In the genomic region with DNA sequence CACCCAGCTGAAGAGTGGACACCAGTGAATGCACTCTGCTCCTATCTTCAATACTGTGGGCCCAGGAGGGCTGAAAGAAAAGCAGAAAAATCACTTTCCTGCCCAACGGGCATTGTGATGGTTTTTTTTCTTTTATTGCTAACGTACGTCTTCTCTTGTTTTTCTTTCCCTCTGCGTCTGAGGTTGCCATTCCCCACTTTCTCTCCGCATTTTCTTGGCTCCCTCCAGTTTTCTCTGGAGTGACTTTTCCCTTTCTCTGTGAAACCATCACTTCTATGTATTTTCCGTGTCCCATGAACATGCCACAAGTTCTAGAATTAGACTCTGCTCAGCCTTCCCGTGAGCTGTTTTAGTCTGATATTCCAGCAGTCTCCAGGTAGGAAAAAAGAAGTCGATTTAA, we compare ENCODE assay signal across 20 cellular contexts.
A peak's percentile ranks its signal among the peaks of the same experiment; 100 is the strongest.
DNase-seq lines count a peak whose midpoint lies in the region; ATAC-seq, FAIRE-seq and TF ChIP-seq lines count a peak whose summit lies in the region.
"Had no signal": no experiment of that assay in that cellular context is flagged by ENCODE, and none has a peak within 500 bp of the region (broad histone marks: within the 10 kb centered on the region; RNA-seq: fewer than 3 reads in every experiment).

No MANE protein-coding gene starts in this region.

- H3K9ac ChIP-seq in BLaER1 (no peak overlapping the region), OCI-LY3 (ENCODE audit: low read length) (peak overlapping the region; percentile 54)

- POLR2A ChIA-PET in CD4-positive, alpha-beta memory T cell (lab: Charles Lee; ENCODE audit: partially characterized antibody) = interaction anchor here (1.1 to 10.0 kb wide), 6 partner anchors 11 to 168 kb away, joined by 3 to 195 read pairs (median 14); partner anchors contain the start of gene BCL2

- H2AFZ ChIP-seq in OCI-LY3 (ENCODE audit: low read depth, low read length) = no peak overlapping the region
- H2AFZ ChIP-seq: hepatocyte had no signal

- H3K9me3 Mint-ChIP-seq in CD4-positive, alpha-beta memory T cell = peaks cover 0 to 2% (median 0%) of the 10 kb centered on the region in 8 donors
- H3K9me3 Mint-ChIP-seq in memory B cell = no peaks in the 10 kb centered on the region
- H3K9me3 Mint-ChIP-seq: mesothelial cell of epicardium had no signal

- CTCF ChIA-PET in CD4-positive, alpha-beta memory T cell (lab: Charles Lee; ENCODE audit: partially characterized antibody) = interaction anchor here (3.1 to 10.1 kb wide), 5 partner anchors 10 to 168 kb away, joined by 8 to 148 read pairs (median 91); partner anchors contain the start of gene BCL2

- peaks cover 57% of the 10 kb centered on the region for H3K36me3 ChIP-seq in BLaER1
- H3K36me3 ChIP-seq in CD4-positive, alpha-beta memory T cell (ENCODE audit: insufficient read depth, low read length) = peaks cover 23% of the 10 kb centered on the region
- H3K36me3 ChIP-seq in OCI-LY3 (replicated peaks; ENCODE audit: low read depth, low read length) = peaks cover 47% of the 10 kb centered on the region
- H3K36me3 ChIP-seq: Peyer's patch had no signal

- peak overlapping the region in 1 of 8 donors; percentile 24 for H3K4me3 Mint-ChIP-seq in CD4-positive, alpha-beta memory T cell
- H3K4me3 Mint-ChIP-seq in memory B cell = no peak overlapping the region
- H3K4me3 Mint-ChIP-seq: mesothelial cell of epicardium had no signal

- H4K20me1 ChIP-seq in BLaER1 (no peaks in the 10 kb centered on the region), OCI-LY3 (ENCODE audit: insufficient read depth, low read length) (peaks cover 50% of the 10 kb centered on the region)

- intact Hi-C loops in CD4-positive, alpha-beta memory T cell (cut with micrococcal nuclease) = loop anchor here (10.0 kb wide), 1 partner anchor 626 kb away; the partner anchor contains the start of gene ZCCHC2

- H3K4me1 ChIP-seq in BLaER1 = peaks cover 68% of the 10 kb centered on the region
- peaks cover 56% of the 10 kb centered on the region for H3K4me1 ChIP-seq in CD4-positive, alpha-beta memory T cell (ENCODE audit: insufficient read depth, low read length)
- H3K4me1 ChIP-seq in OCI-LY3 (ENCODE audit: low read length) = peaks cover 98% of the 10 kb centered on the region
- H3K4me1 ChIP-seq: Peyer's patch had no signal

- H3K4me3 ChIP-seq in BLaER1 (no peak overlapping the region), OCI-LY3 (ENCODE audit: low read length) (peak overlapping the region; percentile 48)
- no peak overlapping the region for H3K4me3 ChIP-seq in CD4-positive, alpha-beta memory T cell (ENCODE audit: low read length in 2 of 2)
- H3K4me3 ChIP-seq: hepatocyte, Peyer's patch had no signal

- H3K79me2 ChIP-seq in OCI-LY3 (ENCODE audit: low read length) = peaks cover 98% of the 10 kb centered on the region
- H3K79me2 ChIP-seq: hepatocyte had no signal

- H3K36me3 Mint-ChIP-seq in CD4-positive, alpha-beta memory T cell = peaks cover 15 to 34% of the 10 kb centered on the region in 2 donors
- H3K36me3 Mint-ChIP-seq in memory B cell = peaks cover 11% of the 10 kb centered on the region
- H3K36me3 Mint-ChIP-seq: mesothelial cell of epicardium had no signal

- H3K9me3 ChIP-seq in BLaER1 (0 out of 2 replicates have a peak, but pooled peaks cover 7% of the 10 kb centered on the region), OCI-LY3 (ENCODE audit: insufficient read depth, low read length) (no peaks in the 10 kb centered on the region)
- H3K9me3 ChIP-seq in CD4-positive, alpha-beta memory T cell (ENCODE audit: control insufficient read depth in 1 of 2, low read length in 2 of 2) = no peaks in the 10 kb centered on the region
- H3K9me3 ChIP-seq: Peyer's patch had no signal

- no peak for TF ChIP-seq CTCF in OCI-LY3 (IDR thresholded peaks at IDR 0.05; ENCODE audit: low read depth, low read length)

- no peaks in the 10 kb centered on the region for H3K27me3 Mint-ChIP-seq in CD4-positive, alpha-beta memory T cell
- H3K27me3 Mint-ChIP-seq in memory B cell = no peaks in the 10 kb centered on the region

- no peak for FAIRE-seq in frontal cortex (lab: Jason Lieb, UNC)

- peak overlapping the region in 5 of 7 donors; percentile 43 to 96 (median 74) for H3K27ac Mint-ChIP-seq in CD4-positive, alpha-beta memory T cell
- peak overlapping the region; percentile 51 for H3K27ac Mint-ChIP-seq in memory B cell
- H3K27ac Mint-ChIP-seq: mesothelial cell of epicardium had no signal

- no peaks in the 10 kb centered on the region for H3K27me3 ChIP-seq in BLaER1
- no peaks in the 10 kb centered on the region for H3K27me3 ChIP-seq in CD4-positive, alpha-beta memory T cell (ENCODE audit: insufficient read depth, low read length)
- no peaks in the 10 kb centered on the region for H3K27me3 ChIP-seq in OCI-LY3 (ENCODE audit: low read depth, low read length)
- H3K27me3 ChIP-seq: hepatocyte, Peyer's patch had no signal

- H3K27ac ChIP-seq in BLaER1 (0 out of 2 replicates have a peak overlapping the region, but pooled peaks have one; percentile 5), OCI-LY3 (ENCODE audit: low read length) (peak overlapping the region; percentile 69)
- no peak overlapping the region for H3K27ac ChIP-seq in CD4-positive, alpha-beta memory T cell (ENCODE audit: low read depth, low read length)
- H3K27ac ChIP-seq: hepatocyte, Peyer's patch had no signal

- H3K4me2 ChIP-seq in BLaER1 (no peak overlapping the region), OCI-LY3 (ENCODE audit: low read length) (peak overlapping the region; percentile 87)
- H3K4me2 ChIP-seq: hepatocyte had no signal

- ATAC-seq in memory B cell (ENCODE audit: low read depth) (no peak), HG03045 (IDR thresholded peaks at IDR 0.05; ENCODE audit: unreplicated experiment) (no peak)
- ATAC-seq: left lobe of liver, sciatic nerve had no signal

- H3K4me1 Mint-ChIP-seq in CD4-positive, alpha-beta memory T cell = peaks cover 52 to 78% (median 63%) of the 10 kb centered on the region in 4 donors
- H3K4me1 Mint-ChIP-seq in memory B cell = peaks cover 46% of the 10 kb centered on the region

- no peak for DNase-seq in CD4-positive, alpha-beta memory T cell
- DNase-seq in memory B cell (ENCODE audit: low spot score in 2 of 2) (no peak), medulla oblongata (ENCODE audit: extremely low spot score) (no peak), frontal cortex (ENCODE audit: low spot score in 2 of 2) (no peak)
- DNase-seq: activated naive CD4-positive, alpha-beta T cell treated with Interleukin-2 at 50 U/mL for 16 hours; COR-L47; immature natural killer cell; NCI-H1105 treated with DMSO at 0.1 percent for 48 hours; NCI-H2081; NCI-H446; Peyer's patch; stimulated activated CD4-positive, alpha-beta T cell treated with anti-CD3 and anti-CD28 coated beads, Interleukin-15, amount 100 ng/mL, for 24 hours; stimulated activated CD8-positive, alpha-beta memory T cell treated with anti-CD3 and anti-CD28 coated beads, Interleukin-4, amount 100 ng/mL, for 48 hours had no signal
